In genomic region chr3:36741285-36741684, GRCh38 we compare ENCODE assay signal across 12 cellular contexts. TPM values are rescaled to one million over a fixed set of nuclear protein-coding genes. Genes with fewer than 3 reads are reported as not detected.
DNase-seq lines count a peak whose midpoint lies in the region; ATAC-seq, FAIRE-seq and TF ChIP-seq lines count a peak whose summit lies in the region.
"Had no signal": no experiment of that assay in that cellular context is flagged by ENCODE, and none has a peak within 500 bp of the region (broad histone marks: within the 10 kb centered on the region; RNA-seq: fewer than 3 reads in every experiment).

No MANE protein-coding gene starts in this region.

- CTCF ChIA-PET in HCT116 (lab: Charles Lee) = interaction anchor here (0.8 to 1.5 kb wide), 2 partner anchors 127 to 217 kb away, joined by 5 read pairs; no protein-coding TSS in a partner anchor

- H3K79me2 ChIP-seq in HCT116 (ENCODE audit: insufficient read depth, low read length) = no peaks in the 10 kb centered on the region
- H3K79me2 ChIP-seq in mesendoderm (ENCODE audit: control insufficient read depth, insufficient read depth, low read length) = no peaks in the 10 kb centered on the region

- no peaks in the 10 kb centered on the region for H4K20me1 ChIP-seq in HCT116 (ENCODE audit: insufficient read depth)

- peaks cover 29% of the 10 kb centered on the region for H3K27me3 ChIP-seq in HCT116 (ENCODE audit: insufficient read depth, low read length)
- H3K27me3 ChIP-seq in bronchial epithelial cell (ENCODE audit: control insufficient read depth, insufficient read depth, low read length) = no peaks in the 10 kb centered on the region
- H3K27me3 ChIP-seq in mesendoderm (ENCODE audit: insufficient read depth, low read length, poor library complexity) = no peaks in the 10 kb centered on the region
- H3K27me3 ChIP-seq in gastrocnemius medialis = no peaks in the 10 kb centered on the region

- intact Hi-C loops in HCT116 (cut with micrococcal nuclease) (loop anchor here (5.0 kb wide), 1 partner anchor 216 kb away; no protein-coding TSS in a partner anchor), gastrocnemius medialis (cut with DNase I; ENCODE audit: low total_unique reads) (no loop called here)

- no peak for TF ChIP-seq POLR2A in HCT116 (IDR thresholded peaks at IDR 0.05; ENCODE audit: borderline replicate concordance, extremely low read depth, insufficient read depth, insufficient read length)
- TF ChIP-seq POLR2A in gastrocnemius medialis (IDR thresholded peaks at IDR 0.05) = no peak

- no peak overlapping the region for H2BK5ac ChIP-seq in mesendoderm (ENCODE audit: low read length)

- POLR2A ChIA-PET in HCT116 (lab: Charles Lee) = no interaction called here

- no peaks in the 10 kb centered on the region for H3K4me1 ChIP-seq in HCT116 (ENCODE audit: control insufficient read depth in 1 of 2, insufficient read depth in 2 of 2, low read length in 2 of 2)
- peaks cover 5% of the 10 kb centered on the region for H3K4me1 ChIP-seq in mesendoderm (ENCODE audit: control insufficient read depth, low read depth, low read length)
- H3K4me1 ChIP-seq in gastrocnemius medialis = peaks cover 0 to 6% of the 10 kb centered on the region in 2 donors

- no peak overlapping the region for H3K23ac ChIP-seq in mesendoderm (ENCODE audit: low read length)

- H3K56ac ChIP-seq in mesendoderm (ENCODE audit: low read length) = no peak overlapping the region

- H3K4ac ChIP-seq in mesendoderm (ENCODE audit: low read depth, low read length) = no peak overlapping the region

- BruUV-seq in HCT116 (replicated peaks; lab: Mats Ljungman, UMichigan) = no TSS peak

- H4K8ac ChIP-seq in mesendoderm (ENCODE audit: low read depth, low read length) = no peak overlapping the region

- TF ChIP-seq CTCF in AG10803 (conservative IDR thresholded peaks at IDR 0.05; ENCODE audit: low read length) = peak; percentile 40
- peak in 2 of 3 experiments; percentile 24 to 35; a peak in 2 of 6 replicates for TF ChIP-seq CTCF in HCT116 (IDR thresholded peaks at IDR 0.05 in 2 of 3, conservative IDR thresholded peaks at IDR 0.05 in 1 of 3; ENCODE audit: borderline replicate concordance in 1 of 3, insufficient read depth in 1 of 3, low read depth in 2 of 3, low read length in 2 of 3)
- TF ChIP-seq CTCF in bronchial epithelial cell (IDR thresholded peaks at IDR 0.05; ENCODE audit: insufficient read depth, low read length, severe bottlenecking) = peak; percentile 27
- no peak for TF ChIP-seq CTCF in gastrocnemius medialis (IDR thresholded peaks at IDR 0.05 in 4 of 5, conservative IDR thresholded peaks at IDR 0.05 in 1 of 5)

- H3K4me3 ChIP-seq in AG10803 (ENCODE audit: low read length) (no peak overlapping the region), HCT116 (replicated peaks in 1 of 2; ENCODE audit: low read depth in 1 of 2, low read length in 2 of 2) (no peak overlapping the region), bronchial epithelial cell (ENCODE audit: low read depth, low read length) (no peak overlapping the region), mesendoderm (ENCODE audit: low read length) (no peak overlapping the region), gastrocnemius medialis (no peak overlapping the region)

- H3K36me3 ChIP-seq in HCT116 (ENCODE audit: control insufficient read depth in 1 of 2, insufficient read depth in 2 of 2, low read length in 2 of 2) (no peaks in the 10 kb centered on the region), bronchial epithelial cell (ENCODE audit: control insufficient read depth, insufficient read depth, low read length) (no peaks in the 10 kb centered on the region), mesendoderm (ENCODE audit: control insufficient read depth, insufficient read depth, low read length) (no peaks in the 10 kb centered on the region), gastrocnemius medialis (no peaks in the 10 kb centered on the region)

- H3K9ac ChIP-seq in HCT116 (ENCODE audit: low read length) = no peak overlapping the region
- no peak overlapping the region for H3K9ac ChIP-seq in mesendoderm (ENCODE audit: low read length)

- H4K5ac ChIP-seq in mesendoderm (ENCODE audit: low read length) = no peak overlapping the region

- H3K4me2 ChIP-seq in HCT116 (ENCODE audit: low read length) (no peak overlapping the region), mesendoderm (ENCODE audit: low read length) (no peak overlapping the region)

- no peak for FAIRE-seq in bronchial epithelial cell (lab: Jason Lieb, UNC)

- no CpG with 5 or more reads among the region's 2 CpGs for WGBS in mesendoderm (ENCODE audit: extremely low coverage, insufficient coverage, low lambda C conversion rate)

- TF ChIP-seq RAD21 in HCT116 (IDR thresholded peaks at IDR 0.05; ENCODE audit: low read depth) = peak; percentile 36

- no peak overlapping the region for H2BK15ac ChIP-seq in mesendoderm (replicated peaks; ENCODE audit: low read depth)

- no peaks in the 10 kb centered on the region for H3K9me2 ChIP-seq in HCT116 (ENCODE audit: insufficient read depth)

- H2AFZ ChIP-seq in HCT116 (ENCODE audit: low read depth, low read length, poor library complexity, severe bottlenecking) = no peak overlapping the region

- H2BK120ac ChIP-seq in mesendoderm (ENCODE audit: low read depth, low read length) = no peak overlapping the region

- no peak overlapping the region for H3K18ac ChIP-seq in mesendoderm (ENCODE audit: low read length)

- DNase-seq in AG10803 (ENCODE audit: low read depth) (peak; percentile 8), HCT116 (ENCODE audit: low read depth, low spot score) (no peak), bronchial epithelial cell (ENCODE audit: low read depth) (peak; percentile 19), mesendoderm (peak; percentile 56), NCI-H146 treated with DMSO at 0.1 percent for 48 hours (lab: John Stamatoyannopoulos, UW; ENCODE audit: unreplicated experiment) (no peak), cortex of kidney (lab: John Stamatoyannopoulos, UW) (no peak), gastrocnemius medialis (no peak)
- DNase-seq: activated naive CD4-positive, alpha-beta T cell treated with anti-CD3 and anti-CD28 coated beads for 36 hours; Calu3; NCI-H187 had no signal

- H3K27ac ChIP-seq in HCT116 (ENCODE audit: low read depth, low read length) (no peak overlapping the region), mesendoderm (ENCODE audit: low read depth, low read length) (no peak overlapping the region), gastrocnemius medialis (no peak overlapping the region)

- RAD21 ChIA-PET in HCT116 (lab: Charles Lee; ENCODE audit: low non-redundant PET in 1 of 2, low total read pairs in 2 of 2, uncharacterized antibody in 2 of 2, unreplicated experiment in 2 of 2) = no interaction called here

- H3K9me3 ChIP-seq in HCT116 (ENCODE audit: control insufficient read depth in 1 of 2, insufficient read depth in 1 of 2, low read depth in 1 of 2, low read length in 2 of 2) (no peaks in the 10 kb centered on the region), gastrocnemius medialis (no peaks in the 10 kb centered on the region)

- ATAC-seq in HCT116 = peak; percentile 79
- no peak for ATAC-seq in HG02571 (IDR thresholded peaks at IDR 0.05; ENCODE audit: unreplicated experiment)
- ATAC-seq in gastrocnemius medialis = no peak

- in situ Hi-C loops in gastrocnemius medialis (cut with MboI; ENCODE audit: low sequenced_read_pairs in 4 of 4) = loop anchor here in 1 of 4 donors (25.0 kb wide), 2 partner anchors 221 to 471 kb away; no protein-coding TSS in a partner anchor

- H3K79me1 ChIP-seq in mesendoderm (ENCODE audit: low read length) = no peaks in the 10 kb centered on the region

- H2AK5ac ChIP-seq in mesendoderm (ENCODE audit: low read length) = no peak overlapping the region

TF ChIP-seq in HCT116, 20 proteins besides CTCF, POLR2A, EP300 and RAD21:
- TF ChIP-seq EGR1 (IDR thresholded peaks at IDR 0.05; ENCODE audit: low read depth) = no peak
- TF ChIP-seq SIN3A (IDR thresholded peaks at IDR 0.05; ENCODE audit: low read depth) = no peak
- TF ChIP-seq ZBTB33 (IDR thresholded peaks at IDR 0.05; ENCODE audit: extremely low read depth, insufficient replicate concordance, low read length) = no peak
- no peak for TF ChIP-seq EZH2 (IDR thresholded peaks at IDR 0.05)
- no peak for TF ChIP-seq CBX3 (IDR thresholded peaks at IDR 0.05; ENCODE audit: low read depth)
- TF ChIP-seq FOSL1 (IDR thresholded peaks at IDR 0.05; ENCODE audit: low read depth) = no peak
- TF ChIP-seq EZH2phosphoT487 (IDR thresholded peaks at IDR 0.05; ENCODE audit: borderline replicate concordance) = no peak
- TF ChIP-seq JUND (IDR thresholded peaks at IDR 0.05) = no peak
- TF ChIP-seq ATF3 (IDR thresholded peaks at IDR 0.05) = no peak
- no peak for TF ChIP-seq TCF7L2 (IDR thresholded peaks at IDR 0.05; ENCODE audit: borderline replicate concordance, extremely low read depth, insufficient read depth, insufficient read length)
- TF ChIP-seq CEBPB (IDR thresholded peaks at IDR 0.05; ENCODE audit: low read depth) = no peak
- TF ChIP-seq ELF1 (IDR thresholded peaks at IDR 0.05; ENCODE audit: borderline replicate concordance, low read depth) = no peak
- TF ChIP-seq SP1 (IDR thresholded peaks at IDR 0.05; ENCODE audit: low read depth) = no peak
- no peak for TF ChIP-seq SRF (IDR thresholded peaks at IDR 0.05; ENCODE audit: low read depth)
- TF ChIP-seq ZFX (IDR thresholded peaks at IDR 0.05) = no peak

RNA-seq across cellular contexts. Expression of gene DCLK3, which starts 23.1 kb away (rescaled TPM):
- total RNA-seq in HCT116 (2021; ENCODE audit: unreplicated experiment) = not detected
- polyA plus RNA-seq in HCT116 (2012) = not detected in 2 replicates
- not detected in 2 replicates for total RNA-seq in bronchial epithelial cell
- 0.55 TPM for polyA plus RNA-seq in mesendoderm (2013, experiment 1 of 2)
- polyA plus RNA-seq in mesendoderm (2013, experiment 2 of 2) = 0.56 TPM
- under 1 TPM; 0.10 to 0.55 (median 0.47) TPM for total RNA-seq in gastrocnemius medialis
- total RNA-seq: activated naive CD4-positive, alpha-beta T cell treated with anti-CD3 and anti-CD28 coated beads for 36 hours; Calu3; pulmonary artery endothelial cell had no signal

Comparison
In these comparisons a context has a peak if more than half of its experiments do, and no peak if none do; other contexts are left out.
1. DNase-seq: peak in AG10803 (single experiment), bronchial epithelial cell (single experiment) and mesendoderm (single experiment); none in HCT116 (single experiment), NCI-H146 treated with DMSO at 0.1 percent for 48 hours (single experiment), cortex of kidney (single experiment) and gastrocnemius medialis (0 of 2).
2. CTCF ChIP-seq: peak in AG10803 (single experiment), HCT116 (2 of 3) and bronchial epithelial cell (single experiment); none in gastrocnemius medialis (0 of 5).